Comparison of ENCODE assay signal across 8 cellular contexts in genomic region chr2:148614024-148614331, GRCh38. TPM values are rescaled to one million over a fixed set of nuclear protein-coding genes. Genes with fewer than 3 reads are reported as not detected.
A peak's percentile ranks its signal among the peaks of the same experiment; 100 is the strongest.
DNase-seq lines count a peak whose midpoint lies in the region; ATAC-seq and TF ChIP-seq lines count a peak whose summit lies in the region.

No MANE protein-coding gene starts in this region.

- H3K9me3 Mint-ChIP-seq in glutamatergic neuron (ENCODE audit: unreplicated experiment), result no peaks in the 10 kb centered on the region

- H3K4me3 ChIP-seq in HFF-Myc (replicated peaks; ENCODE audit: low read depth, low read length) (no peak overlapping the region), left ventricle myocardium inferior (no peak overlapping the region), BE2C (ENCODE audit: low read depth, low read length) (no peak overlapping the region)

- ATAC-seq in GM18498 (IDR thresholded peaks at IDR 0.05; ENCODE audit: unreplicated experiment), result peak; percentile 28

- H3K27ac ChIP-seq in left ventricle myocardium inferior (replicated peaks), result peak overlapping the region; percentile 69

- no peak overlapping the region for H3K4me3 Mint-ChIP-seq in glutamatergic neuron (ENCODE audit: unreplicated experiment)

- no peaks in the 10 kb centered on the region for H3K27me3 Mint-ChIP-seq in glutamatergic neuron (ENCODE audit: unreplicated experiment)

- DNase-seq in HFF-Myc (ENCODE audit: extremely low read depth, low read depth) (peak; percentile 20), NCI-H2107 (lab: John Stamatoyannopoulos, UW) (peak; percentile 35), left ventricle myocardium inferior (no peak), BE2C (no peak), HuH-7 (ENCODE audit: low spot score) (no peak), glutamatergic neuron (no peak), GM19240 (ENCODE audit: insufficient read length, low spot score) (no peak)

- H3K4me1 ChIP-seq in left ventricle myocardium inferior (peaks cover 35% of the 10 kb centered on the region), BE2C (no peaks in the 10 kb centered on the region)

- no peak overlapping the region for H3K27ac Mint-ChIP-seq in glutamatergic neuron (ENCODE audit: unreplicated experiment)

- TF ChIP-seq CTCF in HFF-Myc (IDR thresholded peaks at IDR 0.05; ENCODE audit: low read depth, low read length, missing control alignments) (no peak), left ventricle myocardium inferior (IDR thresholded peaks at IDR 0.05; ENCODE audit: borderline replicate concordance) (no peak), BE2C (IDR thresholded peaks at IDR 0.05; ENCODE audit: low read depth, low read length) (no peak), glutamatergic neuron (IDR thresholded peaks at IDR 0.05; ENCODE audit: partially characterized antibody, unreplicated experiment) (no peak)

- H3K36me3 ChIP-seq in left ventricle myocardium inferior, result no peaks in the 10 kb centered on the region
- no peaks in the 10 kb centered on the region for H3K36me3 ChIP-seq in BE2C

- intact Hi-C loops in left ventricle myocardium inferior (cut with micrococcal nuclease), result no loop called here

- H3K4me1 Mint-ChIP-seq in glutamatergic neuron (ENCODE audit: low read depth, unreplicated experiment), result peaks cover 7% of the 10 kb centered on the region

- no peaks in the 10 kb centered on the region for H3K36me3 Mint-ChIP-seq in glutamatergic neuron (ENCODE audit: unreplicated experiment)

- H3K9me3 ChIP-seq in left ventricle myocardium inferior (replicated peaks), result no peaks in the 10 kb centered on the region
- H3K9me3 ChIP-seq in BE2C, result no peaks in the 10 kb centered on the region

- H3K27me3 ChIP-seq in left ventricle myocardium inferior (ENCODE audit: low read depth) (no peaks in the 10 kb centered on the region), BE2C (no peaks in the 10 kb centered on the region)

RNA-seq across cellular contexts. Expression of gene EPC2, which starts 30.6 kb away (rescaled TPM):
- 22.0 TPM for total RNA-seq in left ventricle myocardium inferior
- polyA plus RNA-seq in BE2C (2012; ENCODE audit: insufficient read depth, insufficient read length, low read depth), result 9.6 TPM
- total RNA-seq in glutamatergic neuron (ENCODE audit: unreplicated experiment), result 40.9 TPM

Comparison
In these comparisons a context has a peak if more than half of its experiments do, and no peak if none do; other contexts are left out.
1. DNase-seq: peak in HFF-Myc (single experiment) and NCI-H2107 (single experiment); none in left ventricle myocardium inferior (single experiment), BE2C (single experiment), HuH-7 (single experiment), glutamatergic neuron (single experiment) and GM19240 (single experiment).